ENCODE assay signal across 22 cellular contexts in the genomic region with DNA sequence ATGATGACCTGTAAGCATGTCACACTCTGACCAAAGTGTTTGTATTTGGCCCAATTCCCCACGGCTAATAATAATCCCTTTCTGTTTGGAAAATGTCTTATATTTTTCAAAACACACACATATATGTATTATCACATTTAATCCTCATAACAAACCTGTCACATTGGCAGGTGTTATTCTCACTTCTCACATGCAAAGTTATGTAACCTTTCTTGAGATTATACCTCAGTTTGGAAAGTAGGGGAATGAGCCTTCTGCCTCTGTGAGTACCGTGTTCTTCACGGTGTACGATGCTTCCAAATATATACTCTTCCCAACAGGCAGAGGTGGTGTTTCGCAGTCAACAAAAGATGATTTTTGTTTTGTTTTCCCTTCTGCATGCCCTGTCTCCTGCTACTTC.
"Had no signal": no experiment of that assay in that cellular context is flagged by ENCODE, and none has a peak within 500 bp of the region (broad histone marks: within the 10 kb centered on the region; RNA-seq: fewer than 3 reads in every experiment).

No MANE protein-coding gene starts in this region.

- H3K27me3 Mint-ChIP-seq: activated CD4-positive, alpha-beta memory T cell treated with anti-CD3 and anti-CD28 coated beads, Interleukin-2, amount 10 ng/mL, durations not matched to agents 7 days and 5 days; activated CD4-positive, alpha-beta T cell treated with anti-CD3 and anti-CD28 coated beads, Interleukin-2, amount 10 ng/mL, durations not matched to agents 24 days and 14 days had no signal

- H3K9me3 Mint-ChIP-seq: activated CD4-positive, alpha-beta memory T cell treated with anti-CD3 and anti-CD28 coated beads, Interleukin-2, amount 10 ng/mL, durations not matched to agents 7 days and 5 days; activated CD4-positive, alpha-beta T cell treated with anti-CD3 and anti-CD28 coated beads, Interleukin-2, amount 10 ng/mL, durations not matched to agents 24 days and 14 days; activated T-helper 1 cell treated with anti-CD3 and anti-CD28 coated beads, Interleukin-12 subunit alpha, Interleukin-12 subunit beta, Interleukin-2, Interleukin-4 antibody, amounts not matched to agents 30 ng/mL and 10 ng/mL and 1 ng/mL, durations not matched to agents 14 hours and 24 hours and 36 hours; naive thymus-derived CD8-positive, alpha-beta T cell had no signal

- H3K9me3 ChIP-seq: heart right ventricle, left lung, sigmoid colon, thyroid gland had no signal

- H3K27ac ChIP-seq: brain microvascular endothelial cell, heart right ventricle, left lung, sigmoid colon, thyroid gland, VCaP had no signal

- H3K4me3 Mint-ChIP-seq: activated CD4-positive, alpha-beta memory T cell treated with anti-CD3 and anti-CD28 coated beads, Interleukin-2, amount 10 ng/mL, durations not matched to agents 7 days and 5 days; activated CD4-positive, alpha-beta T cell treated with anti-CD3 and anti-CD28 coated beads, Interleukin-2, amount 10 ng/mL, durations not matched to agents 24 days and 14 days; activated CD8-positive, alpha-beta memory T cell treated with anti-CD3 and anti-CD28 coated beads, Interleukin-2, amount 10 ng/mL, durations not matched to agents 7 days and 5 days; activated T-helper 1 cell treated with anti-CD3 and anti-CD28 coated beads, Interleukin-12 subunit alpha, Interleukin-12 subunit beta, Interleukin-2, Interleukin-4 antibody, amounts not matched to agents 30 ng/mL and 10 ng/mL and 1 ng/mL, durations not matched to agents 14 hours and 24 hours and 36 hours; naive thymus-derived CD8-positive, alpha-beta T cell had no signal

- H3K27me3 ChIP-seq: brain microvascular endothelial cell, heart right ventricle, left lung, sigmoid colon, thyroid gland had no signal

- H3K27ac Mint-ChIP-seq: activated CD4-positive, alpha-beta memory T cell treated with anti-CD3 and anti-CD28 coated beads, Interleukin-2, amount 10 ng/mL, durations not matched to agents 7 days and 5 days; activated CD4-positive, alpha-beta T cell treated with anti-CD3 and anti-CD28 coated beads, Interleukin-2, amount 10 ng/mL, durations not matched to agents 24 days and 14 days; activated CD8-positive, alpha-beta memory T cell treated with anti-CD3 and anti-CD28 coated beads, Interleukin-2, amount 10 ng/mL, durations not matched to agents 7 days and 5 days; activated naive CD4-positive, alpha-beta T cell treated with anti-CD3 and anti-CD28 coated beads, Interleukin-2, amount 50 U/mL, for 72 hours; activated T-helper 1 cell treated with anti-CD3 and anti-CD28 coated beads, Interleukin-12 subunit alpha, Interleukin-12 subunit beta, Interleukin-2, Interleukin-4 antibody, amounts not matched to agents 30 ng/mL and 10 ng/mL and 1 ng/mL, durations not matched to agents 14 hours and 24 hours and 36 hours; naive thymus-derived CD8-positive, alpha-beta T cell had no signal

- H3K4me1 ChIP-seq: heart right ventricle, left lung, sigmoid colon, thyroid gland had no signal

- ATAC-seq: activated CD4-positive, CD25-positive, alpha-beta regulatory T cell treated with anti-CD3 and anti-CD28 coated beads, Interleukin-2, amount 50 U/mL, for 24 hours; activated CD8-positive, alpha-beta memory T cell treated with anti-CD3 and anti-CD28 coated beads, Interleukin-2, amount 10 ng/mL, durations not matched to agents 7 days and 5 days; heart right ventricle; left lung; naive thymus-derived CD8-positive, alpha-beta T cell had no signal

- DNase-seq: activated CD4-positive, alpha-beta memory T cell treated with anti-CD3 and anti-CD28 coated beads, Interleukin-2, amount 10 ng/mL, durations not matched to agents 7 days and 5 days; activated CD4-positive, alpha-beta T cell treated with anti-CD3 and anti-CD28 coated beads, Interleukin-2, amount 10 ng/mL, durations not matched to agents 24 days and 14 days; activated CD8-positive, alpha-beta memory T cell treated with anti-CD3 and anti-CD28 coated beads, Interleukin-2, amount 10 ng/mL, durations not matched to agents 7 days and 5 days; activated gamma-delta T cell; activated T-cell treated with anti-CD3 and anti-CD28 coated beads for 4 hours; aorta; brain microvascular endothelial cell; central memory CD4-positive, alpha-beta T cell; effector memory CD4-positive, alpha-beta T cell; heart right ventricle; left lung; naive thymus-derived CD8-positive, alpha-beta T cell; retina; sigmoid colon; stimulated activated CD4-positive, alpha-beta T cell treated with anti-CD3 and anti-CD28 coated beads, Interleukin-4, amount 100 ng/mL, for 1 hour; stimulated activated naive CD4-positive, alpha-beta T cell treated with Interleukin-2 at 50 U/mL for 16 hours; thyroid gland had no signal

- H3K36me3 Mint-ChIP-seq: activated CD8-positive, alpha-beta memory T cell treated with anti-CD3 and anti-CD28 coated beads, Interleukin-2, amount 10 ng/mL, durations not matched to agents 7 days and 5 days; naive thymus-derived CD8-positive, alpha-beta T cell had no signal

- H3K36me3 ChIP-seq: brain microvascular endothelial cell, heart right ventricle, left lung, sigmoid colon, thyroid gland had no signal

- H3K4me3 ChIP-seq: heart right ventricle, left lung, lung, sigmoid colon, thyroid gland had no signal
